ENCODE assay signal across 1 cellular context in the genomic region with DNA sequence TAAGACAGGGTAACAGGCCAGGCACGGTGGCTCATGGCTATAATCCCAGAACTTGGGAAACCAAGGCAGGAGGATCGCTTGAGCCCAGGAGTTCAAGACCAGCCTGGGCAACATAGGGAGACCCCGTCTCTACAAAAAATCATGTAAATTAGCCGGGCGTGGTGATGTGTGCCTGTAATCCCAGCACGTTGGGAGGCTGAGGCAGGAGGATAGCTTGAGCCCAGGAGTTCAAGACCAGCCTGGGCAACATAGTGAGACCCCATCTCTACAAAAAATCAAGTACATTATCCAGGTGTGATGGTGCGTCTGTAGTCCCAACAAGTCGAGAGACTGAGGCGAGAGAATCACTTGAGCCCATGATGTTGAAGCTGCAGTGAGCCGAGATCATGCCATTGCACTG.
TF ChIP-seq lines count a peak whose summit lies in the region.

No MANE protein-coding gene starts in this region.

TF ChIP-seq in HepG2, 621 proteins besides CTCF, POLR2A, EP300 and RAD21:
- TF ChIP-seq ZNF121 (CRISPR knock-in tag; IDR thresholded peaks at IDR 0.05) = peak; percentile 45; the same call in 1 of the 2 replicates
TF ChIP-seq in HepG2: peak in this region for 1; not testable (repeated sequence) for 620.
